ENCODE assay signal across 1 cellular context in the genomic region with DNA sequence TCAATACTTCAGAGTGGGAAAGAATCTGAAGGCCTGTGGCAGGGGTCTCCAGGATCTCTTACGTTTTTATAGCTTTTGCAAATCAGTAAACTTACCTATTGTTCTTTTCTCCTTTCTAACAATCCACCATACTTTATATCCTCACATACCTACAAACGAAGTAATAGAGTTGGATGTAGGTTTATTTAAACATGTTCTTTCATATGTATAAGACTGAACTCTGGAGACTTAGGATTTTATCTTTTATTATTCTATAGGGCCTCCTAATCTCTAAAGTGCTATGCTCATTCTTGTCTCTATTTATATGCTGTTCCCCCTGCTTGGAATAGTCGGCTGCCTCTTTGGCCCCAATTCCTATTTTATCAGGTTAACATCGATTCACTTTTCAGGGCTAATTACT.
TF ChIP-seq lines count a peak whose summit lies in the region.

No MANE protein-coding gene starts in this region.

TF ChIP-seq in GM23338, 12 proteins besides CTCF, POLR2A, EP300 and RAD21 (continued from another document):
- TF ChIP-seq ZNF462 (CRISPR knock-in tag; IDR thresholded peaks at IDR 0.05) (no peak), POLR2AphosphoS5 (IDR thresholded peaks at IDR 0.05; ENCODE audit: low read depth) (no peak), JUNB (IDR thresholded peaks at IDR 0.05; ENCODE audit: unreplicated experiment) (no peak)
